In genomic region chr16:16150117-16150877, GRCh38 we compare ENCODE assay signal across 1 cellular context.
TF ChIP-seq lines count a peak whose summit lies in the region.

No MANE protein-coding gene starts in this region.

TF ChIP-seq in HepG2, 621 proteins besides CTCF, POLR2A, EP300 and RAD21 (continued from another document and continues in another):
- TF ChIP-seq ZNF501 (CRISPR knock-in tag; IDR thresholded peaks at IDR 0.05) (0 out of 2 replicates have a peak, but pooled peaks have one; percentile 31), ZNF724P (CRISPR knock-in tag; IDR thresholded peaks at IDR 0.05; ENCODE audit: borderline replicate concordance) (no peak), ZBTB20 (CRISPR knock-in tag; IDR thresholded peaks at IDR 0.05; ENCODE audit: borderline replicate concordance, low read depth) (no peak), HCFC1 (IDR thresholded peaks at IDR 0.05; ENCODE audit: low read depth, low read length) (no peak), ZNF431 (CRISPR knock-in tag; IDR thresholded peaks at IDR 0.05; ENCODE audit: borderline replicate concordance, low read depth) (no peak), PHF8 (CRISPR knock-in tag; IDR thresholded peaks at IDR 0.05) (no peak; the same call in 1 of the 2 replicates), ZNF562 (CRISPR knock-in tag; IDR thresholded peaks at IDR 0.05; ENCODE audit: borderline replicate concordance) (no peak), ZNF563 (CRISPR knock-in tag; IDR thresholded peaks at IDR 0.05) (no peak), ZNF230 (CRISPR knock-in tag; IDR thresholded peaks at IDR 0.05) (peak; percentile 60), MATR3 (CRISPR knock-in tag; IDR thresholded peaks at IDR 0.05) (0 out of 2 replicates have a peak, but pooled peaks have one; percentile 7), ZNF337 (CRISPR knock-in tag; IDR thresholded peaks at IDR 0.05; ENCODE audit: borderline replicate concordance, low read depth) (no peak), HNRNPL (IDR thresholded peaks at IDR 0.05; ENCODE audit: low read depth, low read length) (peak; percentile 88), FUBP1 (CRISPR knock-in tag; IDR thresholded peaks at IDR 0.05; ENCODE audit: borderline replicate concordance) (no peak), SPEN (CRISPR knock-in tag; IDR thresholded peaks at IDR 0.05; ENCODE audit: low read depth) (0 out of 2 replicates have a peak, but pooled peaks have one; percentile 46), ZNF710 (CRISPR knock-in tag; IDR thresholded peaks at IDR 0.05; ENCODE audit: borderline replicate concordance) (no peak), ZNF280D (CRISPR knock-in tag; IDR thresholded peaks at IDR 0.05) (no peak), SAFB2 (CRISPR knock-in tag; IDR thresholded peaks at IDR 0.05; ENCODE audit: borderline replicate concordance, low read depth) (peak; percentile 73; the same call in 1 of the 2 replicates), MTF2 (CRISPR knock-in tag; IDR thresholded peaks at IDR 0.05; ENCODE audit: borderline replicate concordance) (no peak), ZNF619 (CRISPR knock-in tag; IDR thresholded peaks at IDR 0.05) (0 out of 2 replicates have a peak, but pooled peaks have one; percentile 47), ZBTB33 (CRISPR knock-in tag; IDR thresholded peaks at IDR 0.05) (peak; percentile 86), KLF11 (CRISPR knock-in tag; IDR thresholded peaks at IDR 0.05) (no peak), ZFP36L1 (CRISPR knock-in tag; IDR thresholded peaks at IDR 0.05) (no peak), ZNF354B (CRISPR knock-in tag; IDR thresholded peaks at IDR 0.05) (no peak), ZC3H13 (CRISPR knock-in tag; IDR thresholded peaks at IDR 0.05) (0 out of 2 replicates have a peak, but pooled peaks have one; percentile 12), AGO2 (optimal IDR thresholded peaks at IDR 0.05; ENCODE audit: low read depth, low read length) (peak; percentile 98), ZMYM3 (CRISPR knock-in tag; IDR thresholded peaks at IDR 0.05) (no peak), PBX2 (CRISPR knock-in tag; IDR thresholded peaks at IDR 0.05) (no peak), FOXP4 (CRISPR knock-in tag; IDR thresholded peaks at IDR 0.05) (no peak), ZNF543 (CRISPR knock-in tag; IDR thresholded peaks at IDR 0.05) (peak; percentile 77; the same call in 1 of the 2 replicates), ZNF883 (CRISPR knock-in tag; IDR thresholded peaks at IDR 0.05; ENCODE audit: not compliant biosample characterization) (peak; percentile 53), SMAD1 (CRISPR knock-in tag; IDR thresholded peaks at IDR 0.05; ENCODE audit: borderline replicate concordance, low read depth) (no peak), BRD4 (CRISPR knock-in tag; IDR thresholded peaks at IDR 0.05) (peak; percentile 66; the same call in 1 of the 2 replicates), CENPBD1 (CRISPR knock-in tag; IDR thresholded peaks at IDR 0.05; ENCODE audit: borderline replicate concordance, low read depth) (no peak), ZNF580 (CRISPR knock-in tag; IDR thresholded peaks at IDR 0.05; ENCODE audit: borderline replicate concordance, low read depth) (peak; percentile 4; the same call in 1 of the 2 replicates), HOXA9 (CRISPR knock-in tag; IDR thresholded peaks at IDR 0.05; ENCODE audit: borderline replicate concordance) (no peak), ZNF567 (CRISPR knock-in tag; IDR thresholded peaks at IDR 0.05; ENCODE audit: borderline replicate concordance) (peak; percentile 24; the same call in 1 of the 2 replicates), POLR2AphosphoS2 (IDR thresholded peaks at IDR 0.05; ENCODE audit: low read depth, low read length) (no peak; the same call in 1 of the 2 replicates), E2F2 (CRISPR knock-in tag; IDR thresholded peaks at IDR 0.05; ENCODE audit: borderline replicate concordance) (no peak), ZXDC (CRISPR knock-in tag; IDR thresholded peaks at IDR 0.05) (0 out of 2 replicates have a peak, but pooled peaks have one; percentile 63), KLF16 (CRISPR knock-in tag; IDR thresholded peaks at IDR 0.05) (no peak), GRHL1 (CRISPR knock-in tag; conservative IDR thresholded peaks at IDR 0.05) (no peak), SP4 (CRISPR knock-in tag; IDR thresholded peaks at IDR 0.05) (no peak), ZNF598 (CRISPR knock-in tag; IDR thresholded peaks at IDR 0.05; ENCODE audit: borderline replicate concordance) (peak; percentile 96; the same call in 1 of the 2 replicates)
